Comparison of ENCODE assay signal across 17 cellular contexts in the genomic region with DNA sequence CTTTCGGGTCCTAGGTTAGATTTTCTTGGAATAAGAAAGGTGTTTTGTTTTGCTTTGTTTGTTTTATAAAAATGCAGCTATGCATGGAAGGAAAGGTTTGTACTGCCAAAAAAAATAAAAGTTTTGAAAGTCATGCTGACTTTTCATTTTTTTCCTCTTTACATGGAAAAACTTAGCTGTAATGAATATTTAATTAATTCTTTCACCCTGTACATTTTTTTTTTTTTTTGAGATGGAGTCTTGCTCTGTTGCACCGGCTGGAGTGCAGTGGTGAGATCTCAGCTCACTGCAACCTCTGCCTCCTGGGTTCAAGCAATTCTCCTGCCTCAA. TPM values are rescaled to one million over a fixed set of nuclear protein-coding genes. Genes with fewer than 3 reads are reported as not detected.
DNase-seq lines count a peak whose midpoint lies in the region; ATAC-seq and TF ChIP-seq lines count a peak whose summit lies in the region.
"Had no signal": no experiment of that assay in that cellular context is flagged by ENCODE, and none has a peak within 500 bp of the region (broad histone marks: within the 10 kb centered on the region; RNA-seq: fewer than 3 reads in every experiment).

No MANE protein-coding gene starts in this region.

- no peaks in the 10 kb centered on the region for H3K79me2 ChIP-seq in ACC112 (ENCODE audit: control insufficient read depth, insufficient read depth, low read length, unreplicated experiment)
- H3K79me2 ChIP-seq in PC-3 (ENCODE audit: low read length): no peaks in the 10 kb centered on the region

- no peak for DNase-seq in PC-3
- peak; percentile 54 to 61 for DNase-seq in dermis microvascular lymphatic vessel endothelial cell (ENCODE audit: low read depth in 2 of 2)
- DNase-seq in natural killer cell treated with Interleukin-12 subunit alpha and Interleukin-12 subunit beta and Interleukin-15 and Interleukin-18, amount 100 ng/mL, for 72 hours (ENCODE audit: low spot score): no peak
- no peak for DNase-seq in NCI-H345 treated with DMSO at 0.1 percent for 48 hours (lab: John Stamatoyannopoulos, UW; ENCODE audit: unreplicated experiment)
- DNase-seq in GM10248 (ENCODE audit: extremely low spot score): no peak
- DNase-seq in NCI-H748 treated with DMSO at 0.1 percent for 48 hours (lab: John Stamatoyannopoulos, UW): no peak
- DNase-seq in NCI-H1930 (lab: John Stamatoyannopoulos, UW): no peak
- DNase-seq: C1 segment of cervical spinal cord, Karpas-422, NCI-H1105, NCI-H1436 treated with DMSO at 0.1 percent for 48 hours, NCI-H2029, NCI-H526 treated with DMSO at 0.1 percent for 48 hours, SHP77 treated with DMSO at 0.1 percent for 48 hours had no signal

- peaks cover 6 to 9% of the 10 kb centered on the region in 2 donors for H3K27me3 Mint-ChIP-seq in natural killer cell treated with Interleukin-12 subunit alpha and Interleukin-12 subunit beta and Interleukin-15 and Interleukin-18, amount 100 ng/mL, for 72 hours

- peak overlapping the region; percentile 1 for H3K4me3 Mint-ChIP-seq in natural killer cell treated with Interleukin-12 subunit alpha and Interleukin-12 subunit beta and Interleukin-15 and Interleukin-18, amount 100 ng/mL, for 72 hours
- H3K4me3 Mint-ChIP-seq: CD8-positive, alpha-beta T cell had no signal

- H4K20me1 ChIP-seq in PC-3 (ENCODE audit: low read length): no peaks in the 10 kb centered on the region

- H3K4me1 Mint-ChIP-seq in natural killer cell treated with Interleukin-12 subunit alpha and Interleukin-12 subunit beta and Interleukin-15 and Interleukin-18, amount 100 ng/mL, for 72 hours (ENCODE audit: low read depth in 2 of 2): peaks cover 28 to 40% of the 10 kb centered on the region in 2 donors

- H3F3A ChIP-seq in PC-3 (ENCODE audit: low read length, unreplicated experiment): no peaks in the 10 kb centered on the region

- CTCF ChIA-PET in PC-3 (lab: Charles Lee) (interaction anchor here (0.7 to 0.9 kb wide), 2 partner anchors 84 to 127 kb away, joined by 6 read pairs; a partner anchor contains a TSS), GM10248 (lab: Yijun Ruan, JAX) (interaction anchor here (1.3 to 5.6 kb wide), 3 partner anchors 10 to 26 kb away, joined by 3 to 103 read pairs (median 5); no protein-coding TSS in a partner anchor)

- H3K27me3 ChIP-seq in ACC112 (ENCODE audit: insufficient read depth, low read length) (no peaks in the 10 kb centered on the region), PC-3 (ENCODE audit: low read length) (no peaks in the 10 kb centered on the region)
- H3K27me3 ChIP-seq: Peyer's patch had no signal

- intact Hi-C loops in PC-3 (cut with micrococcal nuclease): no loop called here

- no peaks in the 10 kb centered on the region for H3K9me2 ChIP-seq in PC-3 (replicated peaks; ENCODE audit: low read length)

- peak overlapping the region; percentile 58 to 91 for H3K27ac Mint-ChIP-seq in natural killer cell treated with Interleukin-12 subunit alpha and Interleukin-12 subunit beta and Interleukin-15 and Interleukin-18, amount 100 ng/mL, for 72 hours
- H3K27ac Mint-ChIP-seq: CD8-positive, alpha-beta T cell had no signal

- no peak overlapping the region for H2AFZ ChIP-seq in ACC112 (ENCODE audit: low read length, unreplicated experiment)
- no peak overlapping the region for H2AFZ ChIP-seq in PC-3 (ENCODE audit: low read length)

- H3K36me3 Mint-ChIP-seq in natural killer cell treated with Interleukin-12 subunit alpha and Interleukin-12 subunit beta and Interleukin-15 and Interleukin-18, amount 100 ng/mL, for 72 hours: no peaks in the 10 kb centered on the region
- H3K36me3 Mint-ChIP-seq: CD8-positive, alpha-beta T cell had no signal

- TF ChIP-seq CTCF in PC-3 (conservative IDR thresholded peaks at IDR 0.05; ENCODE audit: low read depth, low read length) (no peak), GM10248 (IDR thresholded peaks at IDR 0.05; ENCODE audit: control extremely low read depth, extremely low read depth, low read depth, missing control alignments) (no peak)

- H3K4me2 ChIP-seq in PC-3 (ENCODE audit: low read length): no peak overlapping the region; the same call in 1 of the 2 replicates

- H3K4me3 ChIP-seq in ACC112 (ENCODE audit: low read depth, low read length) (no peak overlapping the region), PC-3 (ENCODE audit: low read length) (no peak overlapping the region)
- H3K4me3 ChIP-seq: Peyer's patch had no signal

- H3K9me3 ChIP-seq in PC-3 (ENCODE audit: low read length): no peaks in the 10 kb centered on the region
- H3K9me3 ChIP-seq: Peyer's patch had no signal

- H3K4me1 ChIP-seq in ACC112 (ENCODE audit: control insufficient read depth, insufficient read depth, low read length, unreplicated experiment): peaks cover 47% of the 10 kb centered on the region
- peaks cover 56% of the 10 kb centered on the region for H3K4me1 ChIP-seq in PC-3 (ENCODE audit: insufficient read depth, low read length)

- H3K36me3 ChIP-seq in ACC112 (ENCODE audit: insufficient read depth, low read length): no peaks in the 10 kb centered on the region
- H3K36me3 ChIP-seq in PC-3 (ENCODE audit: low read depth, low read length): no peaks in the 10 kb centered on the region
- H3K36me3 ChIP-seq: Peyer's patch had no signal

- no TSS peak for BruUV-seq in PC-3 (replicated peaks; lab: Mats Ljungman, UMichigan)

- no peaks in the 10 kb centered on the region for H3K9me3 Mint-ChIP-seq in natural killer cell treated with Interleukin-12 subunit alpha and Interleukin-12 subunit beta and Interleukin-15 and Interleukin-18, amount 100 ng/mL, for 72 hours
- H3K9me3 Mint-ChIP-seq: CD8-positive, alpha-beta T cell had no signal

- ATAC-seq in PC-3: no peak
- no peak for ATAC-seq in natural killer cell treated with Interleukin-12 subunit alpha and Interleukin-12 subunit beta and Interleukin-15 and Interleukin-18, amount 100 ng/mL, for 72 hours
- ATAC-seq: CD8-positive, alpha-beta T cell had no signal

- H3K9ac ChIP-seq in PC-3 (ENCODE audit: low read length): peak overlapping the region; percentile 51

- H3K27ac ChIP-seq in ACC112 (ENCODE audit: low read depth, low read length) (peak overlapping the region; percentile 91; the same call in 1 of the 2 replicates), PC-3 (ENCODE audit: low read length) (peak overlapping the region; percentile 92)

- POLR2A ChIA-PET in PC-3 (lab: Charles Lee; ENCODE audit: unreplicated experiment): interaction anchor here (0.6 to 1.5 kb wide), 3 partner anchors 11 to 379 kb away, joined by 3 to 11 read pairs (median 7); a partner anchor contains a TSS
- POLR2A ChIA-PET in GM10248 (lab: Yijun Ruan, JAX): no interaction called here

RNA-seq across cellular contexts. Expression of a gene that starts 48.7 kb away (rescaled TPM):
- total RNA-seq in PC-3 (2014; rRNA removed) (153 and 161 TPM in 2 replicates), dermis microvascular lymphatic vessel endothelial cell (4.6 and 9.6 TPM in 2 replicates)
- 10 to 100 TPM; 18.9 to 31.8 TPM for total RNA-seq in natural killer cell treated with Interleukin-12 subunit alpha and Interleukin-12 subunit beta and Interleukin-15 and Interleukin-18, amount 100 ng/mL, for 72 hours

Comparison
In these comparisons a context has a peak if more than half of its experiments do, and no peak if none do; other contexts are left out.
1. DNase-seq: peak in dermis microvascular lymphatic vessel endothelial cell (2 of 2); none in PC-3 (single experiment), natural killer cell treated with Interleukin-12 subunit alpha and Interleukin-12 subunit beta and Interleukin-15 and Interleukin-18, amount 100 ng/mL, for 72 hours (single experiment), NCI-H345 treated with DMSO at 0.1 percent for 48 hours (single experiment), GM10248 (single experiment), NCI-H748 treated with DMSO at 0.1 percent for 48 hours (single experiment) and NCI-H1930 (0 of 2).